11 cellular contexts compared by ENCODE assay signal in the genomic region with DNA sequence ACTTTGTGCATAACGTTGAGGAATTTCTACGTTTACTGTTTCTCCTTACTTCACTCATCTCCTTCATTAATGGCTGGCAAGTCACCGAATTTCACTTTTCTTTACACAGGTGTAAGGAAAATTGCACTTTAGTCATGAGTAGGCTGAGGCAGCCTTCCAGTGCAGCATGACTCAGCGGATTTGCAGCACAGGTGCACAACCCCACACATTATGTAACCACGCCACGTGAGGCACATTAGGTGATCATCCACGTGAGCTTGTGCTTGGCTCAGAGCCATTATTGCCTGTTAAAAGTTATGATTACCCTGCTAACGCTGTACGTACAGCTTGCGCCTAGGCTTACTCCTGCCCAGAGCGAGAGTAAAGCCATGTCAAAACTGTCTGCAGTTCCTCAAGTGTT.
DNase-seq lines count a peak whose midpoint lies in the region; ATAC-seq, FAIRE-seq and TF ChIP-seq lines count a peak whose summit lies in the region.
"Had no signal": no experiment of that assay in that cellular context is flagged by ENCODE, and none has a peak within 500 bp of the region (broad histone marks: within the 10 kb centered on the region; RNA-seq: fewer than 3 reads in every experiment).

No MANE protein-coding gene starts in this region.

- H3K36me3 Mint-ChIP-seq in activated CD8-positive, alpha-beta memory T cell treated with anti-CD3 and anti-CD28 coated beads, Interleukin-2, amount 10 ng/mL, durations not matched to agents 7 days and 5 days = no peaks in the 10 kb centered on the region
- no peaks in the 10 kb centered on the region for H3K36me3 Mint-ChIP-seq in endothelial cell (ENCODE audit: low read depth, unreplicated experiment)

- H3K4me1 ChIP-seq in colonic mucosa = no peaks in the 10 kb centered on the region
- no peaks in the 10 kb centered on the region for H3K4me1 ChIP-seq in small intestine (ENCODE audit: control insufficient read depth in 2 of 2, insufficient read depth in 1 of 2, low read depth in 1 of 2, low read length in 1 of 2)
- H3K4me1 ChIP-seq: left ventricle myocardium inferior had no signal

- H3K4me3 ChIP-seq in Jurkat, Clone E6-1 (ENCODE audit: low read length) = no peak overlapping the region
- H3K4me3 ChIP-seq in colonic mucosa = no peak overlapping the region
- H3K4me3 ChIP-seq in small intestine (ENCODE audit: low read depth in 1 of 2, low read length in 2 of 2) = no peak overlapping the region
- H3K4me3 ChIP-seq: left ventricle myocardium inferior had no signal

- no peaks in the 10 kb centered on the region for H3K27me3 Mint-ChIP-seq in activated CD8-positive, alpha-beta memory T cell treated with anti-CD3 and anti-CD28 coated beads, Interleukin-2, amount 10 ng/mL, durations not matched to agents 7 days and 5 days
- no peaks in the 10 kb centered on the region for H3K27me3 Mint-ChIP-seq in endothelial cell (ENCODE audit: unreplicated experiment)

- CTCF ChIA-PET in activated CD8-positive, alpha-beta memory T cell treated with anti-CD3 and anti-CD28 coated beads, Interleukin-2, amount 10 ng/mL, durations not matched to agents 7 days and 5 days (lab: Charles Lee) = no interaction called here

- no peaks in the 10 kb centered on the region for H3K27me3 ChIP-seq in colonic mucosa
- H3K27me3 ChIP-seq in small intestine (ENCODE audit: control insufficient read depth in 2 of 2, insufficient read depth in 2 of 2, low read length in 2 of 2) = no peaks in the 10 kb centered on the region

- DNase-seq in Jurkat, Clone E6-1 (ENCODE audit: low read depth, low spot score) = peak; percentile 5
- DNase-seq in NCI-H2171 (lab: John Stamatoyannopoulos, UW) = peak; percentile 90
- peak; percentile 47 for DNase-seq in colonic mucosa
- DNase-seq in small intestine = peak; percentile 73
- DNase-seq in activated CD8-positive, alpha-beta memory T cell treated with anti-CD3 and anti-CD28 coated beads, Interleukin-2, amount 10 ng/mL, durations not matched to agents 7 days and 5 days = no peak
- DNase-seq in endothelial cell (ENCODE audit: low spot score) = no peak
- no peak for DNase-seq in stimulated activated naive CD4-positive, alpha-beta T cell (lab: John Stamatoyannopoulos, UW)
- DNase-seq: left ventricle myocardium inferior, MM.1S had no signal

- no peak for ATAC-seq in activated CD8-positive, alpha-beta memory T cell treated with anti-CD3 and anti-CD28 coated beads, Interleukin-2, amount 10 ng/mL, durations not matched to agents 7 days and 5 days

- H3K4me3 Mint-ChIP-seq in activated CD8-positive, alpha-beta memory T cell treated with anti-CD3 and anti-CD28 coated beads, Interleukin-2, amount 10 ng/mL, durations not matched to agents 7 days and 5 days = no peak overlapping the region
- H3K4me3 Mint-ChIP-seq in endothelial cell (ENCODE audit: unreplicated experiment) = no peak overlapping the region

- TF ChIP-seq CTCF in colonic mucosa (IDR thresholded peaks at IDR 0.05) = no peak
- TF ChIP-seq CTCF in endothelial cell (IDR thresholded peaks at IDR 0.05; ENCODE audit: unreplicated experiment) = no peak

- no peaks in the 10 kb centered on the region for H3K9me3 Mint-ChIP-seq in activated CD8-positive, alpha-beta memory T cell treated with anti-CD3 and anti-CD28 coated beads, Interleukin-2, amount 10 ng/mL, durations not matched to agents 7 days and 5 days (ENCODE audit: low read depth)
- H3K9me3 Mint-ChIP-seq in endothelial cell (ENCODE audit: unreplicated experiment) = no peaks in the 10 kb centered on the region

- intact Hi-C loops in colonic mucosa (cut with DNase I) = no loop called here

- H3K4me1 Mint-ChIP-seq in activated CD8-positive, alpha-beta memory T cell treated with anti-CD3 and anti-CD28 coated beads, Interleukin-2, amount 10 ng/mL, durations not matched to agents 7 days and 5 days = no peaks in the 10 kb centered on the region
- peaks cover 3% of the 10 kb centered on the region for H3K4me1 Mint-ChIP-seq in endothelial cell (ENCODE audit: unreplicated experiment)

- H3K9ac ChIP-seq in colonic mucosa (ENCODE audit: low read depth in 2 of 2, low read length in 2 of 2) = no peak overlapping the region

- FAIRE-seq in small intestine (lab: Jason Lieb, UNC) = no peak
- FAIRE-seq: D721Med had no signal

- H3K9me3 ChIP-seq in colonic mucosa (no peaks in the 10 kb centered on the region), small intestine (ENCODE audit: control insufficient read depth, low read depth) (no peaks in the 10 kb centered on the region)
- H3K9me3 ChIP-seq: left ventricle myocardium inferior had no signal

- H3K27ac Mint-ChIP-seq in activated CD8-positive, alpha-beta memory T cell treated with anti-CD3 and anti-CD28 coated beads, Interleukin-2, amount 10 ng/mL, durations not matched to agents 7 days and 5 days = no peak overlapping the region
- no peak overlapping the region for H3K27ac Mint-ChIP-seq in endothelial cell (ENCODE audit: unreplicated experiment)

- WGBS in small intestine, 3 donors = 21 to 66% (median 32%) methylated on average over 11 of the region's 11 CpGs

- H3K36me3 ChIP-seq in colonic mucosa = no peaks in the 10 kb centered on the region
- no peaks in the 10 kb centered on the region for H3K36me3 ChIP-seq in small intestine (ENCODE audit: control insufficient read depth in 2 of 2, insufficient read depth in 2 of 2, low read length in 2 of 2)
- H3K36me3 ChIP-seq: left ventricle myocardium inferior had no signal

- H3K27ac ChIP-seq in colonic mucosa (no peak overlapping the region), small intestine (ENCODE audit: low read depth in 1 of 2, low read length in 1 of 2) (no peak overlapping the region)
- H3K27ac ChIP-seq: left ventricle myocardium inferior, VCaP had no signal

Comparison
In these comparisons a context has a peak if more than half of its experiments do, and no peak if none do; other contexts are left out.
1. DNase-seq: peak in Jurkat, Clone E6-1 (single experiment), NCI-H2171 (single experiment), colonic mucosa (single experiment) and small intestine (single experiment); none in activated CD8-positive, alpha-beta memory T cell treated with anti-CD3 and anti-CD28 coated beads, Interleukin-2, amount 10 ng/mL, durations not matched to agents 7 days and 5 days (single experiment), endothelial cell (single experiment) and stimulated activated naive CD4-positive, alpha-beta T cell (0 of 6).